ENCODE assay signal across 22 cellular contexts in genomic region chr11:118679483-118679882, GRCh38. TPM values are rescaled to one million over a fixed set of nuclear protein-coding genes. Genes with fewer than 3 reads are reported as not detected.
DNase-seq lines count a peak whose midpoint lies in the region; ATAC-seq and TF ChIP-seq lines count a peak whose summit lies in the region.
"Had no signal": no experiment of that assay in that cellular context is flagged by ENCODE, and none has a peak within 500 bp of the region (broad histone marks: within the 10 kb centered on the region; RNA-seq: fewer than 3 reads in every experiment).

A gene with protein sequence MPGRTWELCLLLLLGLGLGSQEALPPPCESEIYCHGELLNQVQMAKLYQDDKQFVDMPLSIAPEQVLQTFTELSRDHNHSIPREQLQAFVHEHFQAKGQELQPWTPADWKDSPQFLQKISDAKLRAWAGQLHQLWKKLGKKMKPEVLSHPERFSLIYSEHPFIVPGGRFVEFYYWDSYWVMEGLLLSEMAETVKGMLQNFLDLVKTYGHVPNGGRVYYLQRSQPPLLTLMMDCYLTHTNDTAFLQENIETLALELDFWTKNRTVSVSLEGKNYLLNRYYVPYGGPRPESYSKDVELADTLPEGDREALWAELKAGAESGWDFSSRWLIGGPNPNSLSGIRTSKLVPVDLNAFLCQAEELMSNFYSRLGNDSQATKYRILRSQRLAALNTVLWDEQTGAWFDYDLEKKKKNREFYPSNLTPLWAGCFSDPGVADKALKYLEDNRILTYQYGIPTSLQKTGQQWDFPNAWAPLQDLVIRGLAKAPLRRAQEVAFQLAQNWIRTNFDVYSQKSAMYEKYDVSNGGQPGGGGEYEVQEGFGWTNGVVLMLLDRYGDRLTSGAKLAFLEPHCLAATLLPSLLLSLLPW (minus strand): TSS chr11:118679650. CDS start chr11:118679627, 23 bp downstream.

- H3K4me3 Mint-ChIP-seq in activated naive CD4-positive, alpha-beta T cell treated with anti-CD3 and anti-CD28 coated beads, Interleukin-2, amount 50 U/mL, for 24 hours = no peak within 1 kb of the TSS
- H3K4me3 Mint-ChIP-seq: activated T-cell treated with anti-CD3 and anti-CD28 coated beads, Interleukin-2, amount 50 U/mL, for 72 hours; CD4-positive, CD25-positive, alpha-beta regulatory T cell had no signal

- no peak for TF ChIP-seq EP300 in upper lobe of left lung (IDR thresholded peaks at IDR 0.05)

- WGBS in upper lobe of left lung, 2 donors = 77 to 94% methylated on average over 3 to 5 of the region's 5 CpGs

- TF ChIP-seq POLR2A in upper lobe of left lung (IDR thresholded peaks at IDR 0.05) (no peak), uterus (IDR thresholded peaks at IDR 0.05) (no peak)

- no peaks in the 10 kb centered on the region for H4K20me1 ChIP-seq in OCI-LY7 (ENCODE audit: insufficient read depth, low read length)

- no peaks in the 10 kb centered on the region for H3K4me1 Mint-ChIP-seq in activated naive CD4-positive, alpha-beta T cell treated with anti-CD3 and anti-CD28 coated beads, Interleukin-2, amount 50 U/mL, for 24 hours
- H3K4me1 Mint-ChIP-seq: CD4-positive, CD25-positive, alpha-beta regulatory T cell had no signal

- H3K27ac ChIP-seq in duodenal mucosa (ENCODE audit: low read depth, low read length) = peak within 1 kb of the TSS; percentile 58
- no peak within 1 kb of the TSS for H3K27ac ChIP-seq in upper lobe of left lung
- no peak within 1 kb of the TSS for H3K27ac ChIP-seq in uterus
- H3K27ac ChIP-seq in OCI-LY7 (ENCODE audit: low read depth, low read length, poor library complexity, severe bottlenecking) = no peak within 1 kb of the TSS
- H3K27ac ChIP-seq: adrenal gland, psoas muscle, suprapubic skin had no signal

- H3K36me3 Mint-ChIP-seq in activated naive CD4-positive, alpha-beta T cell treated with anti-CD3 and anti-CD28 coated beads, Interleukin-2, amount 50 U/mL, for 24 hours = no peaks in the 10 kb centered on the region

- H3K27me3 Mint-ChIP-seq in activated naive CD4-positive, alpha-beta T cell treated with anti-CD3 and anti-CD28 coated beads, Interleukin-2, amount 50 U/mL, for 24 hours = no peaks in the 10 kb centered on the region

- H3K79me2 ChIP-seq in OCI-LY7 (ENCODE audit: insufficient read depth, low read depth, low read length) = no peaks in the 10 kb centered on the region

- no peaks in the 10 kb centered on the region for H3K9me3 Mint-ChIP-seq in activated naive CD4-positive, alpha-beta T cell treated with anti-CD3 and anti-CD28 coated beads, Interleukin-2, amount 50 U/mL, for 24 hours
- H3K9me3 Mint-ChIP-seq: activated T-cell treated with anti-CD3 and anti-CD28 coated beads, Interleukin-2, amount 50 U/mL, for 72 hours had no signal

- no peak for DNase-seq in activated naive CD4-positive, alpha-beta T cell treated with Interleukin-2 at 50 U/mL for 16 hours
- peak; percentile 83 for DNase-seq in mucosa of gallbladder (ENCODE audit: low spot score)
- DNase-seq in upper lobe of left lung = no peak
- no peak for DNase-seq in H4 (ENCODE audit: low spot score)
- DNase-seq in uterus = no peak
- no peak for DNase-seq in OCI-LY7 (ENCODE audit: low spot score)
- DNase-seq: activated CD4-positive, alpha-beta T cell treated with anti-CD3 and anti-CD28 coated beads, Interleukin-2, amount 50 U/mL, for 4 hours; activated T-cell treated with anti-CD3 and anti-CD28 coated beads, Interleukin-2, amount 50 U/mL, for 72 hours; CD4-positive, CD25-positive, alpha-beta regulatory T cell; EL; NCI-H1694; NCI-H345; SK-N-SH; stimulated activated CD4-positive, alpha-beta T cell treated with anti-CD3 and anti-CD28 coated beads, Interleukin-1b, Interleukin-23, amount 100 ng/mL, for 48 hours had no signal

- POLR2A ChIA-PET in OCI-LY7 (lab: Charles Lee) = interaction anchor here (0.6 to 1.4 kb wide), 2 partner anchors 13 to 43 kb away, joined by 3 read pairs; no protein-coding TSS in a partner anchor

- H3K27ac Mint-ChIP-seq in activated naive CD4-positive, alpha-beta T cell treated with anti-CD3 and anti-CD28 coated beads, Interleukin-2, amount 50 U/mL, for 24 hours = peak within 1 kb of the TSS; percentile 48
- H3K27ac Mint-ChIP-seq: activated T-cell treated with anti-CD3 and anti-CD28 coated beads, Interleukin-2, amount 50 U/mL, for 72 hours had no signal

- H3K9ac ChIP-seq in duodenal mucosa (ENCODE audit: low read depth in 1 of 2, low read length in 2 of 2) = peak within 1 kb of the TSS; percentile 55 to 83
- H3K9ac ChIP-seq: SK-N-SH had no signal

- no peaks in the 10 kb centered on the region for H3K27me3 ChIP-seq in duodenal mucosa (ENCODE audit: control insufficient read depth in 1 of 2, insufficient read depth in 2 of 2, low read length in 2 of 2)
- no peaks in the 10 kb centered on the region for H3K27me3 ChIP-seq in upper lobe of left lung
- H3K27me3 ChIP-seq in uterus = no peaks in the 10 kb centered on the region
- H3K27me3 ChIP-seq: adrenal gland, suprapubic skin had no signal

- H3K4me2 ChIP-seq in OCI-LY7 (ENCODE audit: low read length) = no peak within 1 kb of the TSS
- H3K4me2 ChIP-seq: SK-N-SH had no signal

- H3K9me3 ChIP-seq in duodenal mucosa (ENCODE audit: control insufficient read depth in 1 of 2, low read length in 2 of 2) (peaks cover 0 to 4% of the 10 kb centered on the region in 2 donors), upper lobe of left lung (no peaks in the 10 kb centered on the region), uterus (no peaks in the 10 kb centered on the region), OCI-LY7 (ENCODE audit: low read length) (no peaks in the 10 kb centered on the region)
- H3K9me3 ChIP-seq: adrenal gland, psoas muscle, SK-N-SH, suprapubic skin had no signal

- H3K4me1 ChIP-seq in duodenal mucosa (ENCODE audit: control insufficient read depth in 1 of 2, insufficient read depth in 2 of 2, low read length in 2 of 2) (peaks cover 19% of the 10 kb centered on the region in 2 donors), upper lobe of left lung (no peaks in the 10 kb centered on the region), uterus (no peaks in the 10 kb centered on the region), OCI-LY7 (ENCODE audit: insufficient read depth, low read length, poor library complexity, severe bottlenecking) (no peaks in the 10 kb centered on the region)
- H3K4me1 ChIP-seq: adrenal gland, psoas muscle had no signal

- no peaks in the 10 kb centered on the region for H3K9me2 ChIP-seq in OCI-LY7 (ENCODE audit: insufficient read depth, low read length)
- H3K9me2 ChIP-seq: SK-N-SH had no signal

- TF ChIP-seq CTCF in upper lobe of left lung (IDR thresholded peaks at IDR 0.05) = no peak
- TF ChIP-seq CTCF in uterus (IDR thresholded peaks at IDR 0.05) = no peak
- TF ChIP-seq CTCF in OCI-LY7 (conservative IDR thresholded peaks at IDR 0.05; ENCODE audit: low read length) = no peak

- no TSS peak for BruUV-seq in OCI-LY7 (replicated peaks; lab: Mats Ljungman, UMichigan)

- peak within 1 kb of the TSS; percentile 60 to 69 for H3K4me3 ChIP-seq in duodenal mucosa (ENCODE audit: low read depth in 1 of 2, low read length in 2 of 2)
- H3K4me3 ChIP-seq in upper lobe of left lung = no peak within 1 kb of the TSS
- no peak within 1 kb of the TSS for H3K4me3 ChIP-seq in uterus
- H3K4me3 ChIP-seq in OCI-LY7 (ENCODE audit: low read depth, low read length, poor library complexity, severe bottlenecking) = no peak within 1 kb of the TSS
- H3K4me3 ChIP-seq: adrenal gland, psoas muscle, suprapubic skin had no signal

- CTCF ChIA-PET in OCI-LY7 (lab: Charles Lee; ENCODE audit: unreplicated experiment) = no interaction called here

- H3K36me3 ChIP-seq in duodenal mucosa (ENCODE audit: control insufficient read depth in 1 of 2, insufficient read depth in 2 of 2, low read length in 2 of 2) = no peaks in the 10 kb centered on the region
- no peaks in the 10 kb centered on the region for H3K36me3 ChIP-seq in upper lobe of left lung
- H3K36me3 ChIP-seq in uterus = no peaks in the 10 kb centered on the region
- H3K36me3 ChIP-seq in OCI-LY7 (ENCODE audit: insufficient read depth, low read length) = no peaks in the 10 kb centered on the region
- H3K36me3 ChIP-seq: adrenal gland, suprapubic skin had no signal

- no peak within 1 kb of the TSS for H2AFZ ChIP-seq in OCI-LY7 (ENCODE audit: low read length)

- peak; percentile 12 to 20 for ATAC-seq in upper lobe of left lung (ENCODE audit: low FRiP score in 2 of 2)
- ATAC-seq: activated T-cell treated with anti-CD3 and anti-CD28 coated beads, Interleukin-2, amount 50 U/mL, for 72 hours had no signal

- intact Hi-C loops in uterus (cut with DNase I; ENCODE audit: low total_unique reads) (no loop called here), OCI-LY7 (cut with micrococcal nuclease; ENCODE audit: unreplicated experiment) (no loop called here)

RNA-seq across cellular contexts. Expression of the gene that starts here (rescaled TPM):
- 23.0 TPM for total RNA-seq in mucosa of gallbladder
- 1 to 10 TPM in 1 of 6 donors, under 1 TPM in 2, not detected in 3; 0.17 to 1.0 (median 0.89) TPM for total RNA-seq in upper lobe of left lung
- total RNA-seq in H4 (2014; rRNA removed; shearing (Covaris generic)) = not detected in 2 replicates
- not detected for total RNA-seq in uterus
- total RNA-seq in OCI-LY7 (2014; rRNA removed; shearing (Covaris generic)) = not detected in 2 replicates
- not detected in 2 replicates for total RNA-seq in OCI-LY7 (2022)
- total RNA-seq: A673; activated T-cell treated with anti-CD3 and anti-CD28 coated beads, Interleukin-2, amount 50 U/mL, for 72 hours; adrenal gland; CD4-positive, CD25-positive, alpha-beta regulatory T cell; chondrocyte; mononuclear cell; psoas muscle; suprapubic skin had no signal

Comparison
In these comparisons a context has a peak if more than half of its experiments do, and no peak if none do; other contexts are left out.
1. RNA of the gene that starts here (total RNA-seq): 23.0 TPM in mucosa of gallbladder (single experiment); 0.17 to 1.0 TPM in upper lobe of left lung, not detected in OCI-LY7, not detected in H4 and not detected in uterus; every median in the first group is over 10 times any median in the second.
2. H3K4me3 ChIP-seq: peak in duodenal mucosa (2 of 2); none in upper lobe of left lung (0 of 4), uterus (0 of 2) and OCI-LY7 (single experiment).